Comparison of ENCODE assay signal across 24 cellular contexts in genomic region chr2:65835106-65835505, GRCh38.
"Had no signal": no experiment of that assay in that cellular context is flagged by ENCODE, and none has a peak within 500 bp of the region (broad histone marks: within the 10 kb centered on the region; RNA-seq: fewer than 3 reads in every experiment).

No MANE protein-coding gene starts in this region.

- H3K9me3 Mint-ChIP-seq: activated B cell treated with CpG ODN at 0.5 μM for 24 hours; activated CD4-positive, alpha-beta T cell treated with anti-CD3 and anti-CD28 coated beads, Interleukin-2, amount 10 ng/mL, durations not matched to agents 24 days and 14 days; activated CD8-positive, alpha-beta T cell treated with anti-CD3 and anti-CD28 coated beads for 36 hours; activated naive CD4-positive, alpha-beta T cell treated with anti-CD3 and anti-CD28 coated beads, Interleukin-2, amount 10 ng/mL, durations not matched to agents 7 days and 5 days; activated naive CD8-positive, alpha-beta T cell treated with anti-CD3 and anti-CD28 coated beads, Interleukin-2, amount 50 U/mL, for 24 hours; activated T-cell treated with anti-CD3 and anti-CD28 coated beads, Interleukin-2, amount 50 U/mL, for 4 hours; central memory CD8-positive, alpha-beta T cell; stimulated activated naive CD8-positive, alpha-beta T cell treated with anti-CD3 and anti-CD28 coated beads, Interleukin-15, amount 100 ng/mL, for 72 hours; T-helper 2 cell treated with Interferon-gamma antibody and Interleukin-4, amounts not matched to agents 5 μg/mL and 100 μg/mL, for 36 hours had no signal

- H3K9me3 ChIP-seq: colonic mucosa, gastrocnemius medialis, left lung, ovary, right lobe of liver, suprapubic skin, transverse colon had no signal

- H3K4me1 ChIP-seq: colonic mucosa, gastrocnemius medialis, left lung, right lobe of liver, suprapubic skin, transverse colon had no signal

- H3K36me3 Mint-ChIP-seq: activated naive CD4-positive, alpha-beta T cell treated with anti-CD3 and anti-CD28 coated beads, Interleukin-2, amount 10 ng/mL, durations not matched to agents 7 days and 5 days had no signal

- H3K27ac ChIP-seq: brain microvascular endothelial cell, colonic mucosa, gastrocnemius medialis, left lung, ovary, right lobe of liver, suprapubic skin, transverse colon had no signal

- DNase-seq: activated B cell treated with CpG ODN at 0.5 μM for 24 hours; activated CD4-positive, alpha-beta T cell treated with anti-CD3 and anti-CD28 coated beads, Interleukin-2, amount 10 ng/mL, durations not matched to agents 24 days and 14 days; activated CD8-positive, alpha-beta T cell treated with anti-CD3 and anti-CD28 coated beads for 36 hours; activated effector memory CD4-positive, alpha-beta T cell treated with Interleukin-2 at 50 U/mL for 16 hours; activated naive CD4-positive, alpha-beta T cell treated with anti-CD3 and anti-CD28 coated beads, Interleukin-2, amount 10 ng/mL, durations not matched to agents 7 days and 5 days; activated naive CD8-positive, alpha-beta T cell treated with anti-CD3 and anti-CD28 coated beads, Interleukin-2, amount 50 U/mL, for 24 hours; activated T-cell treated with anti-CD3 and anti-CD28 coated beads, Interleukin-2, amount 50 U/mL, for 4 hours; anterior cingulate cortex; brain microvascular endothelial cell; colonic mucosa; gastrocnemius medialis; head of caudate nucleus; left lung; midbrain; right lobe of liver; small intestine; stimulated activated CD4-positive, alpha-beta T cell treated with anti-CD3 and anti-CD28 coated beads, Interleukin-15, amount 100 ng/mL, for 24 hours; stimulated activated CD4-positive, alpha-beta T cell treated with anti-CD3 and anti-CD28 coated beads, Interleukin-4, amount 100 ng/mL, for 1 hour; stimulated activated naive CD8-positive, alpha-beta T cell treated with anti-CD3 and anti-CD28 coated beads, Interleukin-15, amount 100 ng/mL, for 72 hours; transverse colon had no signal

- ATAC-seq: activated CD8-positive, alpha-beta T cell treated with anti-CD3 and anti-CD28 coated beads for 36 hours; activated naive CD8-positive, alpha-beta T cell treated with anti-CD3 and anti-CD28 coated beads, Interleukin-2, amount 50 U/mL, for 24 hours; activated T-cell treated with anti-CD3 and anti-CD28 coated beads, Interleukin-2, amount 50 U/mL, for 4 hours; gastrocnemius medialis; left lung; right lobe of liver; stimulated activated naive CD8-positive, alpha-beta T cell treated with anti-CD3 and anti-CD28 coated beads, Interleukin-15, amount 100 ng/mL, for 72 hours had no signal

- H3K27me3 Mint-ChIP-seq: activated CD4-positive, alpha-beta T cell treated with anti-CD3 and anti-CD28 coated beads, Interleukin-2, amount 10 ng/mL, durations not matched to agents 24 days and 14 days; activated naive CD4-positive, alpha-beta T cell treated with anti-CD3 and anti-CD28 coated beads, Interleukin-2, amount 10 ng/mL, durations not matched to agents 7 days and 5 days; activated naive CD8-positive, alpha-beta T cell treated with anti-CD3 and anti-CD28 coated beads, Interleukin-2, amount 50 U/mL, for 24 hours; stimulated activated naive CD8-positive, alpha-beta T cell treated with anti-CD3 and anti-CD28 coated beads, Interleukin-15, amount 100 ng/mL, for 72 hours had no signal

- H3K36me3 ChIP-seq: brain microvascular endothelial cell, colonic mucosa, gastrocnemius medialis, left lung, ovary, right lobe of liver, suprapubic skin, transverse colon had no signal

- H3K27me3 ChIP-seq: brain microvascular endothelial cell, colonic mucosa, gastrocnemius medialis, left lung, ovary, right lobe of liver, suprapubic skin, transverse colon had no signal

- H3K4me3 ChIP-seq: colonic mucosa, gastrocnemius medialis, left lung, ovary, right lobe of liver, suprapubic skin, transverse colon had no signal

- H3K27ac Mint-ChIP-seq: activated B cell treated with CpG ODN at 0.5 μM for 24 hours; activated CD4-positive, alpha-beta T cell treated with anti-CD3 and anti-CD28 coated beads, Interleukin-2, amount 10 ng/mL, durations not matched to agents 24 days and 14 days; activated CD8-positive, alpha-beta T cell treated with anti-CD3 and anti-CD28 coated beads for 36 hours; activated naive CD4-positive, alpha-beta T cell treated with anti-CD3 and anti-CD28 coated beads, Interleukin-2, amount 10 ng/mL, durations not matched to agents 7 days and 5 days; activated naive CD8-positive, alpha-beta T cell treated with anti-CD3 and anti-CD28 coated beads, Interleukin-2, amount 50 U/mL, for 24 hours; stimulated activated naive CD8-positive, alpha-beta T cell treated with anti-CD3 and anti-CD28 coated beads, Interleukin-15, amount 100 ng/mL, for 72 hours; T-helper 2 cell treated with Interferon-gamma antibody and Interleukin-4, amounts not matched to agents 5 μg/mL and 100 μg/mL, for 36 hours had no signal

- H3K4me1 Mint-ChIP-seq: activated B cell treated with CpG ODN at 0.5 μM for 24 hours; activated CD4-positive, alpha-beta T cell treated with anti-CD3 and anti-CD28 coated beads, Interleukin-2, amount 10 ng/mL, durations not matched to agents 24 days and 14 days; activated naive CD4-positive, alpha-beta T cell treated with anti-CD3 and anti-CD28 coated beads, Interleukin-2, amount 10 ng/mL, durations not matched to agents 7 days and 5 days; activated naive CD8-positive, alpha-beta T cell treated with anti-CD3 and anti-CD28 coated beads, Interleukin-2, amount 50 U/mL, for 24 hours; central memory CD8-positive, alpha-beta T cell; stimulated activated naive CD8-positive, alpha-beta T cell treated with anti-CD3 and anti-CD28 coated beads, Interleukin-15, amount 100 ng/mL, for 72 hours had no signal

- H3K4me3 Mint-ChIP-seq: activated B cell treated with CpG ODN at 0.5 μM for 24 hours; activated CD4-positive, alpha-beta T cell treated with anti-CD3 and anti-CD28 coated beads, Interleukin-2, amount 10 ng/mL, durations not matched to agents 24 days and 14 days; activated CD8-positive, alpha-beta T cell treated with anti-CD3 and anti-CD28 coated beads for 36 hours; activated naive CD4-positive, alpha-beta T cell treated with anti-CD3 and anti-CD28 coated beads, Interleukin-2, amount 10 ng/mL, durations not matched to agents 7 days and 5 days; activated naive CD8-positive, alpha-beta T cell treated with anti-CD3 and anti-CD28 coated beads, Interleukin-2, amount 50 U/mL, for 24 hours; activated T-cell treated with anti-CD3 and anti-CD28 coated beads, Interleukin-2, amount 50 U/mL, for 4 hours; central memory CD8-positive, alpha-beta T cell; stimulated activated naive CD8-positive, alpha-beta T cell treated with anti-CD3 and anti-CD28 coated beads, Interleukin-15, amount 100 ng/mL, for 72 hours; T-helper 2 cell treated with Interferon-gamma antibody and Interleukin-4, amounts not matched to agents 5 μg/mL and 100 μg/mL, for 36 hours had no signal
